ENCODE assay signal across 13 cellular contexts in the genomic region with DNA sequence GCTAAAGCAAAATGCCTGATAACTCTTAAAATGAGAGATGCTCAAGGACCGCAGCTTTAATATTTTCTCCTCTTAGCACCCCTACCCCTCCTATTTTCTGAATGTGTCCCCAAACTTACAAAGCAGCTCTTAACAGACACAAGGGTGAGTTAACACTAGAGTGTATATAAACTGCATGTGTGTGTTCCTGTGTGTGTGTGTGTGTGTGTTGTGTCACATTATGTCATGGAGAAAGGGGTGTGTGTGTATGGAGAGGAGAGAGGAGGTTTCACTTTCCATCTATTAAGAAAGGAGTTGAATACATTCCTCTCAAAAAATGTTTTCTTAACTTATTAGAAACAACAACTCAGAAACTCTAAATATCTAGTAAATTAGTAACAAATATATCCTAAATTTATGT. TPM values are rescaled to one million over a fixed set of nuclear protein-coding genes. Genes with fewer than 3 reads are reported as not detected.
A peak's percentile ranks its signal among the peaks of the same experiment; 100 is the strongest.
DNase-seq lines count a peak whose midpoint lies in the region; ATAC-seq, FAIRE-seq and TF ChIP-seq lines count a peak whose summit lies in the region.
"Had no signal": no experiment of that assay in that cellular context is flagged by ENCODE, and none has a peak within 500 bp of the region (broad histone marks: within the 10 kb centered on the region; RNA-seq: fewer than 3 reads in every experiment).

No MANE protein-coding gene starts in this region.

- TF ChIP-seq CTCF in AG09309 (IDR thresholded peaks at IDR 0.05; ENCODE audit: control insufficient read depth, insufficient read depth, low read depth, low read length, missing control alignments), result no peak
- TF ChIP-seq CTCF in PC-3 (conservative IDR thresholded peaks at IDR 0.05; ENCODE audit: low read depth, low read length), result no peak
- no peak for TF ChIP-seq CTCF in fibroblast of lung (conservative IDR thresholded peaks at IDR 0.05 in 1 of 2, IDR thresholded peaks at IDR 0.05 in 1 of 2; ENCODE audit: low read depth in 1 of 2, low read length in 2 of 2)
- TF ChIP-seq CTCF in neural cell (IDR thresholded peaks at IDR 0.05; ENCODE audit: poor library complexity, severe bottlenecking), result no peak

- TF ChIP-seq RAD21 in neural cell (conservative IDR thresholded peaks at IDR 0.05), result no peak

- H3K27ac ChIP-seq in PC-3 (ENCODE audit: low read length) (no peak overlapping the region), fibroblast of lung (ENCODE audit: insufficient read depth, low read length) (no peak overlapping the region), neural cell (ENCODE audit: low read length) (no peak overlapping the region)
- H3K27ac ChIP-seq: C4-2B had no signal

- no peak overlapping the region for H3K9ac ChIP-seq in PC-3 (ENCODE audit: low read length)
- no peak overlapping the region for H3K9ac ChIP-seq in fibroblast of lung (ENCODE audit: insufficient read depth, low read length)
- H3K9ac ChIP-seq in neural cell (ENCODE audit: low read length), result no peak overlapping the region

- H2AFZ ChIP-seq in PC-3 (ENCODE audit: low read length) (no peak overlapping the region), fibroblast of lung (ENCODE audit: low read length) (peak overlapping the region; percentile 76), neural cell (ENCODE audit: low read depth, low read length) (no peak overlapping the region)

- intact Hi-C loops in PC-3 (cut with micrococcal nuclease), result no loop called here

- TF ChIP-seq EP300 in neural cell (conservative IDR thresholded peaks at IDR 0.05; ENCODE audit: poor library complexity, severe bottlenecking), result no peak

- no peaks in the 10 kb centered on the region for H3K9me2 ChIP-seq in PC-3 (replicated peaks; ENCODE audit: low read length)
- H3K9me2 ChIP-seq in neural cell (ENCODE audit: insufficient read depth, low read length), result no peaks in the 10 kb centered on the region

- H3K79me2 ChIP-seq in PC-3 (ENCODE audit: low read length), result no peaks in the 10 kb centered on the region
- no peaks in the 10 kb centered on the region for H3K79me2 ChIP-seq in fibroblast of lung (ENCODE audit: control insufficient read depth, insufficient read depth, low read length)
- H3K79me2 ChIP-seq in neural cell (replicated peaks; ENCODE audit: insufficient read depth, low read length), result no peaks in the 10 kb centered on the region

- CTCF ChIA-PET in PC-3 (lab: Charles Lee), result no interaction called here

- BruUV-seq in PC-3 (replicated peaks; lab: Mats Ljungman, UMichigan), result no TSS peak

- H3F3A ChIP-seq in PC-3 (ENCODE audit: low read length, unreplicated experiment) (no peaks in the 10 kb centered on the region), neural cell (ENCODE audit: insufficient read depth, low read length, poor library complexity, severe bottlenecking) (no peaks in the 10 kb centered on the region)

- POLR2A ChIA-PET in PC-3 (lab: Charles Lee; ENCODE audit: unreplicated experiment), result no interaction called here

- H3K27me3 ChIP-seq in PC-3 (ENCODE audit: low read length) (peaks cover 12% of the 10 kb centered on the region), fibroblast of lung (ENCODE audit: control insufficient read depth, insufficient read depth, low read length) (no peaks in the 10 kb centered on the region), neural cell (ENCODE audit: insufficient read depth, low read depth, low read length) (peaks cover 6% of the 10 kb centered on the region)

- H3K4me3 ChIP-seq in AG09309 (ENCODE audit: control insufficient read depth, low read depth, low read length) (peak overlapping the region; percentile 49), PC-3 (ENCODE audit: low read length) (no peak overlapping the region), fibroblast of lung (replicated peaks in 1 of 4; ENCODE audit: control extremely low read depth in 1 of 4, insufficient read depth in 1 of 4, low read depth in 3 of 4, low read length in 4 of 4) (peak overlapping the region; percentile 64 to 77 (median 72)), neural cell (ENCODE audit: low read length) (peak overlapping the region; percentile 62)

- DNase-seq in AG09309 (ENCODE audit: low read depth) (no peak), PC-3 (no peak), fibroblast of lung (ENCODE audit: low read depth in 2 of 2) (peak; percentile 49 to 51), urothelium cell line (ENCODE audit: low spot score) (no peak), HuH-7.5 (ENCODE audit: low spot score) (no peak)
- DNase-seq in activated CD4-positive, CD25-positive, alpha-beta regulatory T cell treated with anti-CD3 and anti-CD28 coated beads, Interleukin-2, amount 50 U/mL, for 72 hours, result no peak
- DNase-seq: aorta; stimulated activated CD4-positive, alpha-beta T cell treated with anti-CD3 and anti-CD28 coated beads, Interleukin-4, amount 100 ng/mL, for 24 hours had no signal

- no peaks in the 10 kb centered on the region for H4K20me1 ChIP-seq in PC-3 (ENCODE audit: low read length)
- H4K20me1 ChIP-seq in fibroblast of lung (ENCODE audit: control insufficient read depth, extremely low read depth, insufficient read depth, low read length), result no peaks in the 10 kb centered on the region
- no peaks in the 10 kb centered on the region for H4K20me1 ChIP-seq in neural cell (ENCODE audit: insufficient read depth)

- H3K4me1 ChIP-seq in PC-3 (ENCODE audit: insufficient read depth, low read length) (peaks cover 6% of the 10 kb centered on the region), fibroblast of lung (ENCODE audit: control insufficient read depth, extremely low read depth, insufficient read depth, low read length) (no peaks in the 10 kb centered on the region)

- peak overlapping the region; percentile 84; the same call in 1 of the 2 replicates for H3K4me2 ChIP-seq in PC-3 (ENCODE audit: low read length)
- peak overlapping the region; percentile 97 for H3K4me2 ChIP-seq in fibroblast of lung (ENCODE audit: extremely low read depth, insufficient read depth, low read length)
- H3K4me2 ChIP-seq in neural cell (ENCODE audit: low read length), result no peak overlapping the region

- FAIRE-seq in urothelium cell line (lab: Jason Lieb, UNC), result no peak
- FAIRE-seq: TTC549 had no signal

- H3K36me3 ChIP-seq in PC-3 (ENCODE audit: low read depth, low read length), result no peaks in the 10 kb centered on the region
- H3K36me3 ChIP-seq in fibroblast of lung (ENCODE audit: control insufficient read depth, insufficient read depth, low read length), result no peaks in the 10 kb centered on the region
- no peaks in the 10 kb centered on the region for H3K36me3 ChIP-seq in neural cell (ENCODE audit: insufficient read depth, low read length)

- no peaks in the 10 kb centered on the region for H3K9me3 ChIP-seq in PC-3 (ENCODE audit: low read length)
- no peaks in the 10 kb centered on the region for H3K9me3 ChIP-seq in fibroblast of lung (ENCODE audit: control insufficient read depth, insufficient read depth, low read depth, low read length)
- H3K9me3 ChIP-seq in neural cell (ENCODE audit: low read length), result no peaks in the 10 kb centered on the region

- ATAC-seq in PC-3, result no peak
- ATAC-seq in GM18907 (IDR thresholded peaks at IDR 0.05; ENCODE audit: unreplicated experiment), result no peak

TF ChIP-seq in neural cell, 6 proteins besides CTCF, POLR2A, EP300 and RAD21:
- TF ChIP-seq EZH2 (IDR thresholded peaks at IDR 0.05; ENCODE audit: borderline replicate concordance, insufficient read depth, low read length, poor library complexity, severe bottlenecking) (no peak), SMC3 (conservative IDR thresholded peaks at IDR 0.05; ENCODE audit: poor library complexity) (no peak), POLR2AphosphoS5 (IDR thresholded peaks at IDR 0.05) (no peak), TAF1 (IDR thresholded peaks at IDR 0.05; ENCODE audit: low read depth) (no peak), MXI1 (conservative IDR thresholded peaks at IDR 0.05; ENCODE audit: poor library complexity, severe bottlenecking) (no peak)
- TF ChIP-seq, protein P1, sequence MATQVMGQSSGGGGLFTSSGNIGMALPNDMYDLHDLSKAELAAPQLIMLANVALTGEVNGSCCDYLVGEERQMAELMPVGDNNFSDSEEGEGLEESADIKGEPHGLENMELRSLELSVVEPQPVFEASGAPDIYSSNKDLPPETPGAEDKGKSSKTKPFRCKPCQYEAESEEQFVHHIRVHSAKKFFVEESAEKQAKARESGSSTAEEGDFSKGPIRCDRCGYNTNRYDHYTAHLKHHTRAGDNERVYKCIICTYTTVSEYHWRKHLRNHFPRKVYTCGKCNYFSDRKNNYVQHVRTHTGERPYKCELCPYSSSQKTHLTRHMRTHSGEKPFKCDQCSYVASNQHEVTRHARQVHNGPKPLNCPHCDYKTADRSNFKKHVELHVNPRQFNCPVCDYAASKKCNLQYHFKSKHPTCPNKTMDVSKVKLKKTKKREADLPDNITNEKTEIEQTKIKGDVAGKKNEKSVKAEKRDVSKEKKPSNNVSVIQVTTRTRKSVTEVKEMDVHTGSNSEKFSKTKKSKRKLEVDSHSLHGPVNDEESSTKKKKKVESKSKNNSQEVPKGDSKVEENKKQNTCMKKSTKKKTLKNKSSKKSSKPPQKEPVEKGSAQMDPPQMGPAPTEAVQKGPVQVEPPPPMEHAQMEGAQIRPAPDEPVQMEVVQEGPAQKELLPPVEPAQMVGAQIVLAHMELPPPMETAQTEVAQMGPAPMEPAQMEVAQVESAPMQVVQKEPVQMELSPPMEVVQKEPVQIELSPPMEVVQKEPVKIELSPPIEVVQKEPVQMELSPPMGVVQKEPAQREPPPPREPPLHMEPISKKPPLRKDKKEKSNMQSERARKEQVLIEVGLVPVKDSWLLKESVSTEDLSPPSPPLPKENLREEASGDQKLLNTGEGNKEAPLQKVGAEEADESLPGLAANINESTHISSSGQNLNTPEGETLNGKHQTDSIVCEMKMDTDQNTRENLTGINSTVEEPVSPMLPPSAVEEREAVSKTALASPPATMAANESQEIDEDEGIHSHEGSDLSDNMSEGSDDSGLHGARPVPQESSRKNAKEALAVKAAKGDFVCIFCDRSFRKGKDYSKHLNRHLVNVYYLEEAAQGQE (IDR thresholded peaks at IDR 0.05; ENCODE audit: borderline replicate concordance), result no peak

RNA-seq across cellular contexts. Expression of a gene that starts 1.2 kb away (rescaled TPM):
- total RNA-seq in PC-3 (2014; rRNA removed) (0.07 and 0.46 TPM in 2 replicates), fibroblast of lung (13.9 and 30.2 TPM in 2 replicates)
- polyA plus RNA-seq in fibroblast of lung (54.0 and 115 TPM in 2 replicates), neural cell (14.1 and 19.5 TPM in 2 replicates)
- polyA plus RNA-seq in fibroblast of lung (2012), result 34.5 and 83.6 TPM in 2 replicates
- polyA minus RNA-seq in fibroblast of lung (ENCODE audit: low replicate concordance) (1.4 and 11.0 TPM in 2 replicates), neural cell (8.3 and 8.8 TPM in 2 replicates)
- polyA plus RNA-seq: IgD-negative memory B cell had no signal

Comparison
In these comparisons a context has a peak if more than half of its experiments do, and no peak if none do; other contexts are left out.
1. DNase-seq: peak in fibroblast of lung (2 of 2); none in AG09309 (single experiment), PC-3 (single experiment), urothelium cell line (single experiment), HuH-7.5 (single experiment) and activated CD4-positive, CD25-positive, alpha-beta regulatory T cell treated with anti-CD3 and anti-CD28 coated beads, Interleukin-2, amount 50 U/mL, for 72 hours (single experiment).
2. RNA of a gene that starts 1.2 kb away (total RNA-seq): 13.9 to 30.2 TPM in fibroblast of lung; 0.07 to 0.46 TPM in PC-3; every median in the first group is over 10 times any median in the second.